8 cellular contexts compared by ENCODE assay signal in genomic region chrX:43655961-43656494, GRCh38. TPM values are rescaled to one million over a fixed set of nuclear protein-coding genes. Genes with fewer than 3 reads are reported as not detected.
DNase-seq lines count a peak whose midpoint lies in the region; ATAC-seq and TF ChIP-seq lines count a peak whose summit lies in the region.

Gene MAOA, plus strand, starts transcription at chrX:43656299. Its CDS starts 43 bp downstream, at chrX:43656342.

- H3K9me3 Mint-ChIP-seq in activated CD8-positive, alpha-beta T cell treated with anti-CD3 and anti-CD28 coated beads, Interleukin-2, amount 10 ng/mL, durations not matched to agents 7 days and 5 days (ENCODE audit: insufficient read depth) = no peaks in the 10 kb centered on the region
- H3K9me3 Mint-ChIP-seq in stimulated activated naive CD8-positive, alpha-beta T cell treated with anti-CD3 and anti-CD28 coated beads, Interleukin-15, amount 100 ng/mL, for 72 hours = no peaks in the 10 kb centered on the region

- no peak for ATAC-seq in activated CD8-positive, alpha-beta T cell treated with anti-CD3 and anti-CD28 coated beads, Interleukin-2, amount 10 ng/mL, durations not matched to agents 7 days and 5 days
- no peak for ATAC-seq in stimulated activated naive CD8-positive, alpha-beta T cell treated with anti-CD3 and anti-CD28 coated beads, Interleukin-15, amount 100 ng/mL, for 72 hours

- peak within 1 kb of the TSS; percentile 63 for H3K27ac Mint-ChIP-seq in activated CD8-positive, alpha-beta T cell treated with anti-CD3 and anti-CD28 coated beads, Interleukin-2, amount 10 ng/mL, durations not matched to agents 7 days and 5 days
- peak within 1 kb of the TSS; percentile 42 to 46 for H3K27ac Mint-ChIP-seq in stimulated activated naive CD8-positive, alpha-beta T cell treated with anti-CD3 and anti-CD28 coated beads, Interleukin-15, amount 100 ng/mL, for 72 hours

- H2AFZ ChIP-seq in KMS-11 (ENCODE audit: low read depth) = peak within 1 kb of the TSS; percentile 87

- H3K27ac ChIP-seq in AG04450 (ENCODE audit: low read depth, low read length) = no peak within 1 kb of the TSS
- H3K27ac ChIP-seq in KMS-11 = no peak within 1 kb of the TSS

- TF ChIP-seq CTCF in AG04450 (IDR thresholded peaks at IDR 0.05; ENCODE audit: low read depth, low read length) (no peak), KMS-11 (conservative IDR thresholded peaks at IDR 0.05; ENCODE audit: low read depth, low read length) (no peak)

- H3K79me2 ChIP-seq in KMS-11 (ENCODE audit: insufficient read depth, low read depth) = no peaks in the 10 kb centered on the region

- POLR2A ChIA-PET in AG04450 (lab: Yijun Ruan, JAX) = no interaction called here
- POLR2A ChIA-PET in activated CD8-positive, alpha-beta T cell treated with anti-CD3 and anti-CD28 coated beads, Interleukin-2, amount 10 ng/mL, durations not matched to agents 7 days and 5 days (lab: Charles Lee) = no interaction called here

- H3K36me3 Mint-ChIP-seq in activated CD8-positive, alpha-beta T cell treated with anti-CD3 and anti-CD28 coated beads, Interleukin-2, amount 10 ng/mL, durations not matched to agents 7 days and 5 days (ENCODE audit: low read depth) = no peaks in the 10 kb centered on the region

- H3K4me1 ChIP-seq in KMS-11 (ENCODE audit: low read depth, poor library complexity, severe bottlenecking) = no peaks in the 10 kb centered on the region

- peak within 1 kb of the TSS; percentile 71 for H3K4me2 ChIP-seq in KMS-11

- CTCF ChIA-PET in AG04450 (lab: Charles Lee) = no interaction called here
- CTCF ChIA-PET in activated CD8-positive, alpha-beta T cell treated with anti-CD3 and anti-CD28 coated beads, Interleukin-2, amount 10 ng/mL, durations not matched to agents 7 days and 5 days (lab: Charles Lee) = no interaction called here

- H3K27me3 ChIP-seq in AG04450 (ENCODE audit: control insufficient read depth, insufficient read depth, low read length) (peaks cover 3% of the 10 kb centered on the region), KMS-11 (ENCODE audit: insufficient read depth, low read depth) (no peaks in the 10 kb centered on the region)

- peak within 1 kb of the TSS; percentile 94; the same call in 1 of the 2 replicates for H3K9ac ChIP-seq in KMS-11

- no peaks in the 10 kb centered on the region for H3K36me3 ChIP-seq in KMS-11 (ENCODE audit: insufficient read depth)

- H3K4me1 Mint-ChIP-seq in activated CD8-positive, alpha-beta T cell treated with anti-CD3 and anti-CD28 coated beads, Interleukin-2, amount 10 ng/mL, durations not matched to agents 7 days and 5 days (ENCODE audit: low read depth) = peaks cover 8% of the 10 kb centered on the region
- peaks cover 11% of the 10 kb centered on the region for H3K4me1 Mint-ChIP-seq in stimulated activated naive CD8-positive, alpha-beta T cell treated with anti-CD3 and anti-CD28 coated beads, Interleukin-15, amount 100 ng/mL, for 72 hours

- H3K27me3 Mint-ChIP-seq in activated CD8-positive, alpha-beta T cell treated with anti-CD3 and anti-CD28 coated beads, Interleukin-2, amount 10 ng/mL, durations not matched to agents 7 days and 5 days (ENCODE audit: low read depth) = peaks cover 13% of the 10 kb centered on the region
- peaks cover 7% of the 10 kb centered on the region for H3K27me3 Mint-ChIP-seq in stimulated activated naive CD8-positive, alpha-beta T cell treated with anti-CD3 and anti-CD28 coated beads, Interleukin-15, amount 100 ng/mL, for 72 hours

- no peak for TF ChIP-seq POLR2A in erythroblast (IDR thresholded peaks at IDR 0.05; ENCODE audit: low read length)

- H4K20me1 ChIP-seq in KMS-11 (ENCODE audit: insufficient read depth) = no peaks in the 10 kb centered on the region

- DNase-seq in AG04450 (ENCODE audit: low read depth, low spot score) (no peak), erythroblast (lab: John Stamatoyannopoulos, UW) (peak; percentile 64 to 70), middle frontal gyrus (ENCODE audit: extremely low spot score, low spot score) (peak; percentile 10), KG1 (lab: John Stamatoyannopoulos, UW) (no peak), GM03348 (ENCODE audit: low spot score) (no peak)
- peak; percentile 26 for DNase-seq in activated CD8-positive, alpha-beta T cell treated with anti-CD3 and anti-CD28 coated beads, Interleukin-2, amount 10 ng/mL, durations not matched to agents 7 days and 5 days
- peak; percentile 7 to 13 for DNase-seq in stimulated activated naive CD8-positive, alpha-beta T cell treated with anti-CD3 and anti-CD28 coated beads, Interleukin-15, amount 100 ng/mL, for 72 hours

- no peaks in the 10 kb centered on the region for H3K9me3 ChIP-seq in AG04450 (ENCODE audit: control insufficient read depth, insufficient read depth, low read length)

- H3K4me3 ChIP-seq in AG04450 (ENCODE audit: low read depth, low read length) = peak within 1 kb of the TSS; percentile 60
- H3K4me3 ChIP-seq in KMS-11 (IDR thresholded peaks at IDR 0.05; ENCODE audit: insufficient read depth, low read depth, low read length) = no peak within 1 kb of the TSS

- H3K4me3 Mint-ChIP-seq in activated CD8-positive, alpha-beta T cell treated with anti-CD3 and anti-CD28 coated beads, Interleukin-2, amount 10 ng/mL, durations not matched to agents 7 days and 5 days = peak within 1 kb of the TSS; percentile 83
- H3K4me3 Mint-ChIP-seq in stimulated activated naive CD8-positive, alpha-beta T cell treated with anti-CD3 and anti-CD28 coated beads, Interleukin-15, amount 100 ng/mL, for 72 hours = peak within 1 kb of the TSS; percentile 80 to 95

RNA-seq across cellular contexts. Expression of gene MAOA, which starts in this region (rescaled TPM):
- polyA plus RNA-seq in AG04450 (2011; rRNA removed) = 0.37 and 0.40 TPM in 2 replicates
- polyA minus RNA-seq in AG04450 (2011; rRNA and poly(A)+ RNA removed) = 0.60 and 0.61 TPM in 2 replicates
- total RNA-seq in activated CD8-positive, alpha-beta T cell treated with anti-CD3 and anti-CD28 coated beads, Interleukin-2, amount 10 ng/mL, durations not matched to agents 7 days and 5 days = not detected

Comparison
In these comparisons a context has a peak if more than half of its experiments do, and no peak if none do; other contexts are left out.
1. Peak in DNase-seq in activated CD8-positive, alpha-beta T cell treated with anti-CD3 and anti-CD28 coated beads, Interleukin-2, amount 10 ng/mL, durations not matched to agents 7 days and 5 days; RNA of the gene not detected or under 1 TPM.
2. DNase-seq: peak in erythroblast (2 of 2), middle frontal gyrus (single experiment) and stimulated activated naive CD8-positive, alpha-beta T cell treated with anti-CD3 and anti-CD28 coated beads, Interleukin-15, amount 100 ng/mL, for 72 hours (2 of 2); none in AG04450 (single experiment), KG1 (single experiment) and GM03348 (single experiment).